In genomic region chr4:106530034-106530361, GRCh38 we compare ENCODE assay signal across 22 cellular contexts.
DNase-seq lines count a peak whose midpoint lies in the region; ATAC-seq and TF ChIP-seq lines count a peak whose summit lies in the region.
"Had no signal": no experiment of that assay in that cellular context is flagged by ENCODE, and none has a peak within 500 bp of the region (broad histone marks: within the 10 kb centered on the region; RNA-seq: fewer than 3 reads in every experiment).

No MANE protein-coding gene starts in this region.

- H3K4me2 ChIP-seq in PC-3 (ENCODE audit: low read length) (peak overlapping the region; percentile 57), Karpas-422 (ENCODE audit: low read depth, low read length, poor library complexity, severe bottlenecking) (no peak overlapping the region)
- H3K4me2 ChIP-seq: hepatocyte had no signal

- no peaks in the 10 kb centered on the region for H3F3A ChIP-seq in PC-3 (ENCODE audit: low read length, unreplicated experiment)

- H2AFZ ChIP-seq in PC-3 (ENCODE audit: low read length) (peak overlapping the region; percentile 49), Karpas-422 (ENCODE audit: low read length) (no peak overlapping the region)
- H2AFZ ChIP-seq: hepatocyte had no signal

- H3K4me3 Mint-ChIP-seq in Calu3 (ENCODE audit: low read depth, unreplicated experiment): no peak overlapping the region
- H3K4me3 Mint-ChIP-seq: activated T-cell treated with anti-CD3 and anti-CD28 coated beads, Interleukin-2, amount 50 U/mL, for 4 hours had no signal

- DNase-seq in Calu3: no peak
- DNase-seq in PC-3: no peak
- peak; percentile 10 for DNase-seq in fibroblast of mammary gland (ENCODE audit: low read depth)
- no peak for DNase-seq in Karpas-422
- DNase-seq in NCI-H1417 treated with DMSO at 0.1 percent for 48 hours (lab: John Stamatoyannopoulos, UW): no peak
- DNase-seq in activated CD4-positive, alpha-beta T cell treated with anti-CD3 and anti-CD28 coated beads for 4 hours: no peak
- DNase-seq: activated CD8-positive, alpha-beta memory T cell treated with anti-CD3 and anti-CD28 coated beads for 24 hours; activated naive CD4-positive, alpha-beta T cell treated with anti-CD3 and anti-CD28 coated beads, Interleukin-2, amount 50 U/mL, for 16 hours; activated T-cell treated with anti-CD3 and anti-CD28 coated beads, Interleukin-2, amount 50 U/mL, for 4 hours; aorta; dorsolateral prefrontal cortex; left ventricle myocardium superior; mucosa of descending colon; NCI-H1436; NCI-H524; RPMI8226; sigmoid colon; upper lobe of right lung had no signal

- H3K27me3 Mint-ChIP-seq in Calu3 (ENCODE audit: unreplicated experiment): no peaks in the 10 kb centered on the region

- POLR2A ChIA-PET in PC-3 (lab: Charles Lee; ENCODE audit: unreplicated experiment): no interaction called here

- peaks cover 16% of the 10 kb centered on the region for H3K4me1 Mint-ChIP-seq in Calu3 (ENCODE audit: low read depth, unreplicated experiment)

- H3K4me3 ChIP-seq in PC-3 (ENCODE audit: low read length) (no peak overlapping the region), fibroblast of mammary gland (ENCODE audit: control insufficient read depth, low read depth, low read length) (no peak overlapping the region), Karpas-422 (ENCODE audit: low read length) (no peak overlapping the region)
- H3K4me3 ChIP-seq: dorsolateral prefrontal cortex, hepatocyte, mucosa of descending colon, sigmoid colon, upper lobe of right lung had no signal

- H3K9me3 Mint-ChIP-seq in Calu3 (ENCODE audit: low read depth, unreplicated experiment): no peaks in the 10 kb centered on the region
- H3K9me3 Mint-ChIP-seq: activated T-cell treated with anti-CD3 and anti-CD28 coated beads, Interleukin-2, amount 50 U/mL, for 4 hours had no signal

- H3K9me2 ChIP-seq in PC-3 (replicated peaks; ENCODE audit: low read length) (no peaks in the 10 kb centered on the region), Karpas-422 (replicated peaks; ENCODE audit: insufficient read depth, low read length) (no peaks in the 10 kb centered on the region)

- H3K27me3 ChIP-seq in PC-3 (ENCODE audit: low read length) (no peaks in the 10 kb centered on the region), Karpas-422 (ENCODE audit: low read length) (no peaks in the 10 kb centered on the region)
- H3K27me3 ChIP-seq: dorsolateral prefrontal cortex, hepatocyte, sigmoid colon, upper lobe of right lung had no signal

- no peaks in the 10 kb centered on the region for H4K20me1 ChIP-seq in PC-3 (ENCODE audit: low read length)
- no peaks in the 10 kb centered on the region for H4K20me1 ChIP-seq in Karpas-422 (ENCODE audit: insufficient read depth, low read depth, low read length)

- intact Hi-C loops in Calu3 (cut with micrococcal nuclease; ENCODE audit: unreplicated experiment): no loop called here
- intact Hi-C loops in PC-3 (cut with micrococcal nuclease): no loop called here

- peak overlapping the region; percentile 74 for H3K27ac ChIP-seq in PC-3 (ENCODE audit: low read length)
- no peak overlapping the region for H3K27ac ChIP-seq in Karpas-422 (ENCODE audit: low read length)
- H3K27ac ChIP-seq: C4-2B, dorsolateral prefrontal cortex, hepatocyte, sigmoid colon, upper lobe of right lung had no signal

- H3K4me1 ChIP-seq in PC-3 (ENCODE audit: insufficient read depth, low read length): peaks cover 11% of the 10 kb centered on the region
- no peaks in the 10 kb centered on the region for H3K4me1 ChIP-seq in Karpas-422 (ENCODE audit: low read length)
- H3K4me1 ChIP-seq: sigmoid colon, upper lobe of right lung had no signal

- H3K9me3 ChIP-seq in PC-3 (ENCODE audit: low read length): no peaks in the 10 kb centered on the region
- no peaks in the 10 kb centered on the region for H3K9me3 ChIP-seq in Karpas-422 (ENCODE audit: low read length)
- H3K9me3 ChIP-seq: mucosa of descending colon, sigmoid colon, upper lobe of right lung had no signal

- no peaks in the 10 kb centered on the region for H3K36me3 ChIP-seq in PC-3 (ENCODE audit: low read depth, low read length)
- H3K36me3 ChIP-seq in Karpas-422 (ENCODE audit: insufficient read depth, low read length): no peaks in the 10 kb centered on the region
- H3K36me3 ChIP-seq: sigmoid colon, upper lobe of right lung had no signal

- BruUV-seq in Calu3 (replicated peaks; lab: Mats Ljungman, UMichigan) (no TSS peak), PC-3 (replicated peaks; lab: Mats Ljungman, UMichigan) (no TSS peak)

- peak; percentile 44 for ATAC-seq in HG02610 (IDR thresholded peaks at IDR 0.05; ENCODE audit: unreplicated experiment)
- peak; percentile 51 for ATAC-seq in PC-3
- no peak for ATAC-seq in GM19452 (IDR thresholded peaks at IDR 0.05; ENCODE audit: unreplicated experiment)
- ATAC-seq: activated T-cell treated with anti-CD3 and anti-CD28 coated beads, Interleukin-2, amount 50 U/mL, for 4 hours; left ventricle myocardium superior; mucosa of descending colon; upper lobe of right lung had no signal

- H3K9ac ChIP-seq in PC-3 (ENCODE audit: low read length) (no peak overlapping the region), Karpas-422 (ENCODE audit: low read length) (no peak overlapping the region)

- H3K79me2 ChIP-seq in PC-3 (ENCODE audit: low read length) (no peaks in the 10 kb centered on the region), Karpas-422 (ENCODE audit: low read length) (no peaks in the 10 kb centered on the region)
- H3K79me2 ChIP-seq: hepatocyte had no signal

- no peak for TF ChIP-seq CTCF in Calu3 (IDR thresholded peaks at IDR 0.05; ENCODE audit: unreplicated experiment)
- no peak for TF ChIP-seq CTCF in PC-3 (conservative IDR thresholded peaks at IDR 0.05; ENCODE audit: low read depth, low read length)
- no peak for TF ChIP-seq CTCF in fibroblast of mammary gland (conservative IDR thresholded peaks at IDR 0.05; ENCODE audit: control insufficient read depth, insufficient read depth, low read depth, low read length)

- CTCF ChIA-PET in Calu3 (lab: Charles Lee): interaction anchor here (0.6 to 0.7 kb wide), 2 partner anchors 53 to 149 kb away, joined by 3 read pairs; no protein-coding TSS in a partner anchor
- CTCF ChIA-PET in PC-3 (lab: Charles Lee): no interaction called here

- peak overlapping the region; percentile 53 for H3K27ac Mint-ChIP-seq in Calu3 (ENCODE audit: unreplicated experiment)

- no peaks in the 10 kb centered on the region for H3K36me3 Mint-ChIP-seq in Calu3 (ENCODE audit: insufficient read depth, unreplicated experiment)
